In genomic region chr1:111739222-111739983, GRCh38 we compare ENCODE assay signal across 1 cellular context.
TF ChIP-seq lines count a peak whose summit lies in the region.

Gene INKA2 (minus strand): TSS chr1:111739395. CDS start chr1:111739242, 153 bp downstream.

TF ChIP-seq in Ishikawa, 13 proteins besides CTCF, POLR2A, EP300 and RAD21 (continued from another document):
- TF ChIP-seq, protein P1, sequence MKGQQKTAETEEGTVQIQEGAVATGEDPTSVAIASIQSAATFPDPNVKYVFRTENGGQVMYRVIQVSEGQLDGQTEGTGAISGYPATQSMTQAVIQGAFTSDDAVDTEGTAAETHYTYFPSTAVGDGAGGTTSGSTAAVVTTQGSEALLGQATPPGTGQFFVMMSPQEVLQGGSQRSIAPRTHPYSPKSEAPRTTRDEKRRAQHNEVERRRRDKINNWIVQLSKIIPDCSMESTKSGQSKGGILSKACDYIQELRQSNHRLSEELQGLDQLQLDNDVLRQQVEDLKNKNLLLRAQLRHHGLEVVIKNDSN (IDR thresholded peaks at IDR 0.05): peak; percentile 83
